ENCODE assay signal across 8 cellular contexts in genomic region chr2:43169987-43170732, GRCh38. TPM values are rescaled to one million over a fixed set of nuclear protein-coding genes. Genes with fewer than 3 reads are reported as not detected.
A peak's percentile ranks its signal among the peaks of the same experiment; 100 is the strongest.
DNase-seq lines count a peak whose midpoint lies in the region; ATAC-seq lines count a peak whose summit lies in the region.

No MANE protein-coding gene starts in this region.

- CTCF ChIA-PET in activated naive CD4-positive, alpha-beta T cell treated with anti-CD3 and anti-CD28 coated beads, Interleukin-2, amount 10 ng/mL, durations not matched to agents 7 days and 5 days (lab: Charles Lee): interaction anchor here (0.7 to 6.0 kb wide), 20 partner anchors 8 to 257 kb away, joined by 3 to 88 read pairs (median 6); partner anchors contain the start of gene ZFP36L2

- peak overlapping the region; percentile 76 for H3K4me3 Mint-ChIP-seq in activated naive CD4-positive, alpha-beta T cell treated with anti-CD3 and anti-CD28 coated beads, Interleukin-2, amount 10 ng/mL, durations not matched to agents 7 days and 5 days
- H3K4me3 Mint-ChIP-seq in immature natural killer cell: peak overlapping the region; percentile 74 to 92 (median 87)

- H3K36me3 Mint-ChIP-seq in activated naive CD4-positive, alpha-beta T cell treated with anti-CD3 and anti-CD28 coated beads, Interleukin-2, amount 10 ng/mL, durations not matched to agents 7 days and 5 days: peaks cover 2% of the 10 kb centered on the region
- no peaks in the 10 kb centered on the region for H3K36me3 Mint-ChIP-seq in immature natural killer cell

- peak; percentile 25 for DNase-seq in ELR (ENCODE audit: low read depth)
- DNase-seq in OCI-M1 (lab: John Stamatoyannopoulos, UW): peak; percentile 88
- peak; percentile 83 for DNase-seq in activated naive CD4-positive, alpha-beta T cell treated with anti-CD3 and anti-CD28 coated beads, Interleukin-2, amount 10 ng/mL, durations not matched to agents 7 days and 5 days
- DNase-seq in immature natural killer cell: peak; percentile 61 to 68 (median 64)
- peak; percentile 34 to 40 for DNase-seq in stimulated activated CD8-positive, alpha-beta memory T cell treated with anti-CD3 and anti-CD28 coated beads, Interleukin-2, amount 100 ng/mL, for 1 hour (ENCODE audit: low read depth in 2 of 2)
- no peak for DNase-seq in NCI-H524 treated with DMSO at 0.1 percent for 48 hours (lab: John Stamatoyannopoulos, UW)
- DNase-seq in amygdala (lab: John Stamatoyannopoulos, UW): no peak

- H3K9me3 Mint-ChIP-seq in activated naive CD4-positive, alpha-beta T cell treated with anti-CD3 and anti-CD28 coated beads, Interleukin-2, amount 10 ng/mL, durations not matched to agents 7 days and 5 days: no peaks in the 10 kb centered on the region
- no peaks in the 10 kb centered on the region for H3K9me3 Mint-ChIP-seq in immature natural killer cell

- peaks cover 86% of the 10 kb centered on the region for H3K4me1 Mint-ChIP-seq in activated naive CD4-positive, alpha-beta T cell treated with anti-CD3 and anti-CD28 coated beads, Interleukin-2, amount 10 ng/mL, durations not matched to agents 7 days and 5 days
- H3K4me1 Mint-ChIP-seq in immature natural killer cell: peaks cover 79 to 82% of the 10 kb centered on the region in 2 donors

- H3K27ac Mint-ChIP-seq in activated naive CD4-positive, alpha-beta T cell treated with anti-CD3 and anti-CD28 coated beads, Interleukin-2, amount 10 ng/mL, durations not matched to agents 7 days and 5 days: peak overlapping the region; percentile 95
- H3K27ac Mint-ChIP-seq in immature natural killer cell: peak overlapping the region; percentile 98 to 100 (median 99)

- H3K27me3 Mint-ChIP-seq in activated naive CD4-positive, alpha-beta T cell treated with anti-CD3 and anti-CD28 coated beads, Interleukin-2, amount 10 ng/mL, durations not matched to agents 7 days and 5 days: peaks cover 4% of the 10 kb centered on the region
- H3K27me3 Mint-ChIP-seq in immature natural killer cell (ENCODE audit: low read depth in 3 of 3): peaks cover 9 to 29% (median 21%) of the 10 kb centered on the region in 3 donors

- ATAC-seq in HG03108 (IDR thresholded peaks at IDR 0.05; ENCODE audit: unreplicated experiment): no peak

RNA-seq across cellular contexts. Expression of gene ZFP36L2, which starts 56.2 kb away (rescaled TPM):
- 100 to 1,000 TPM; 166 to 431 (median 274) TPM for polyA plus RNA-seq in immature natural killer cell

Comparison
In these comparisons a context has a peak if more than half of its experiments do, and no peak if none do; other contexts are left out.
1. DNase-seq: peak in ELR (single experiment), OCI-M1 (single experiment), activated naive CD4-positive, alpha-beta T cell treated with anti-CD3 and anti-CD28 coated beads, Interleukin-2, amount 10 ng/mL, durations not matched to agents 7 days and 5 days (single experiment), immature natural killer cell (3 of 3) and stimulated activated CD8-positive, alpha-beta memory T cell treated with anti-CD3 and anti-CD28 coated beads, Interleukin-2, amount 100 ng/mL, for 1 hour (2 of 2); none in NCI-H524 treated with DMSO at 0.1 percent for 48 hours (single experiment) and amygdala (0 of 56).